In the genomic region with DNA sequence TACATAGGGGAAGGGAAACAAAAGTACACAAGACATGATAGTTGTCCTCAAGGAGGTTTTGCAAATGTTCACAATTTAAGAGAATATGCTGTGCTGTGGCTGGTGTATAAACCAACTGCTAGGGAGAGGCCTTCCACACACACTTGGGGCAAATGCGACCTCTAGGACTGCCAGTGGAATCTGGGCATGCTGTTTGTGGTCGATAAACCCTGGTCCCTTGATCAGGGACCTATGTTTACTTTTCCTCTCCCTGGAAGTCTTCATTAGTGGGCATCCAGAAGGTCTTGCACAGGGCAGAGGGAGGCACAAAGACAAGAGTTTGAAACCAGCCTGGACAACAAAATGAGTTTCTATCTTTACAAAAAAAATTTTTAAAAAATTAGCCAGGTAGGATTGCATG, we compare ENCODE assay signal across 8 cellular contexts. TPM values are rescaled to one million over a fixed set of nuclear protein-coding genes. Genes with fewer than 3 reads are reported as not detected.
"Had no signal": no experiment of that assay in that cellular context is flagged by ENCODE, and none has a peak within 500 bp of the region (broad histone marks: within the 10 kb centered on the region; RNA-seq: fewer than 3 reads in every experiment).

No MANE protein-coding gene starts in this region.

- DNase-seq: H9, HCEC 1CT, IMR-90, KG1 had no signal

- H3K4me3 ChIP-seq: GM23338, K562 had no signal

- ATAC-seq: GM23338, K562 had no signal

- H3K27ac ChIP-seq: HL-60 had no signal

RNA-seq across cellular contexts. Expression of gene IL1B, which starts 7.3 kb away (rescaled TPM):
- total RNA-seq: GM23338, H1, H9 had no signal
- polyA plus RNA-seq: GM23338, H1, K562 had no signal
